In genomic region chr6:71737953-71738352, GRCh38 we compare ENCODE assay signal across 20 cellular contexts.
"Had no signal": no experiment of that assay in that cellular context is flagged by ENCODE, and none has a peak within 500 bp of the region (broad histone marks: within the 10 kb centered on the region; RNA-seq: fewer than 3 reads in every experiment).

No MANE protein-coding gene starts in this region.

- H3K27ac ChIP-seq: epithelial cell of prostate, heart left ventricle, prostate gland, right atrium auricular region, thyroid gland, upper lobe of right lung had no signal

- H3K4me1 ChIP-seq: heart left ventricle, prostate gland, right atrium auricular region, thyroid gland, upper lobe of right lung had no signal

- H3K27me3 ChIP-seq: heart left ventricle, right atrium auricular region, thyroid gland, upper lobe of right lung had no signal

- H3K36me3 ChIP-seq: heart left ventricle, prostate gland, right atrium auricular region, thyroid gland, upper lobe of right lung had no signal

- ATAC-seq: heart left ventricle; left cardiac atrium; natural killer cell treated with Interleukin-12 subunit alpha and Interleukin-12 subunit beta and Interleukin-15 and Interleukin-18, amount 100 ng/mL, for 72 hours; upper lobe of right lung had no signal

- H3K9me3 ChIP-seq: heart left ventricle, prostate gland, right atrium auricular region, thyroid gland, upper lobe of right lung had no signal

- DNase-seq: activated CD4-positive, alpha-beta T cell treated with anti-CD3 and anti-CD28 coated beads for 4 hours; activated CD4-positive, alpha-beta T cell treated with anti-CD3 and anti-CD28 coated beads, Interleukin-2, amount 50 U/mL, for 48 hours; activated CD4-positive, CD25-positive, alpha-beta regulatory T cell; activated naive CD4-positive, alpha-beta T cell treated with anti-CD3 and anti-CD28 coated beads for 36 hours; activated naive CD8-positive, alpha-beta T cell treated with anti-CD3 and anti-CD28 coated beads, Interleukin-2, amount 10 ng/mL, durations not matched to agents 7 days and 5 days; activated T-cell treated with anti-CD3 and anti-CD28 coated beads, Interleukin-2, amount 50 U/mL, for 48 hours; amygdala; cortex of kidney; heart left ventricle; islet precursor cell; left cardiac atrium; midbrain; stimulated activated CD4-positive, alpha-beta T cell treated with anti-CD3 and anti-CD28 coated beads, Interleukin-4, amount 100 ng/mL, for 4 hours; substantia nigra; thyroid gland; upper lobe of right lung had no signal

- H3K4me3 ChIP-seq: heart left ventricle, prostate gland, right atrium auricular region, thyroid gland, upper lobe of right lung had no signal
